ENCODE assay signal across 10 cellular contexts in genomic region chr19:18009412-18010066, GRCh38. TPM values are rescaled to one million over a fixed set of nuclear protein-coding genes. Genes with fewer than 3 reads are reported as not detected.
DNase-seq lines count a peak whose midpoint lies in the region; ATAC-seq, FAIRE-seq and TF ChIP-seq lines count a peak whose summit lies in the region.
"Had no signal": no experiment of that assay in that cellular context is flagged by ENCODE, and none has a peak within 500 bp of the region (broad histone marks: within the 10 kb centered on the region; RNA-seq: fewer than 3 reads in every experiment).

No MANE protein-coding gene starts in this region.

- H3K27ac Mint-ChIP-seq in activated naive CD8-positive, alpha-beta T cell treated with anti-CD3 and anti-CD28 coated beads for 36 hours = peak overlapping the region; percentile 85

- no peaks in the 10 kb centered on the region for H3K27me3 Mint-ChIP-seq in activated naive CD8-positive, alpha-beta T cell treated with anti-CD3 and anti-CD28 coated beads for 36 hours

- H3K36me3 Mint-ChIP-seq in activated naive CD8-positive, alpha-beta T cell treated with anti-CD3 and anti-CD28 coated beads for 36 hours = peaks cover 43% of the 10 kb centered on the region

- no peak for ATAC-seq in HG02973 (IDR thresholded peaks at IDR 0.05; ENCODE audit: unreplicated experiment)
- no peak for ATAC-seq in GM19023 (IDR thresholded peaks at IDR 0.05; ENCODE audit: unreplicated experiment)

- peak overlapping the region; percentile 82 for H3K4me3 Mint-ChIP-seq in activated naive CD8-positive, alpha-beta T cell treated with anti-CD3 and anti-CD28 coated beads for 36 hours

- DNase-seq in A172 (ENCODE audit: low spot score) (peak; percentile 82), HT1080 (ENCODE audit: low read depth) (peak; percentile 23), mucosa of gallbladder (ENCODE audit: low spot score) (peak; percentile 77), GM20000 (ENCODE audit: low spot score) (no peak), frontal cortex (ENCODE audit: low spot score in 2 of 2) (no peak)
- no peak for DNase-seq in activated naive CD8-positive, alpha-beta T cell treated with anti-CD3 and anti-CD28 coated beads for 36 hours
- DNase-seq: DMS153, NCI-H2227 treated with DMSO at 0.1 percent for 48 hours had no signal

- H3K4me1 Mint-ChIP-seq in activated naive CD8-positive, alpha-beta T cell treated with anti-CD3 and anti-CD28 coated beads for 36 hours = peaks cover 48% of the 10 kb centered on the region

- no peak for TF ChIP-seq CTCF in GM20000 (IDR thresholded peaks at IDR 0.05; ENCODE audit: extremely low read depth, missing control alignments)

- no peaks in the 10 kb centered on the region for H3K9me3 Mint-ChIP-seq in activated naive CD8-positive, alpha-beta T cell treated with anti-CD3 and anti-CD28 coated beads for 36 hours

- no peak for FAIRE-seq in frontal cortex (lab: Jason Lieb, UNC)

RNA-seq across cellular contexts. Expression of gene ARRDC2, which starts 1.6 kb away (rescaled TPM):
- total RNA-seq in A172 (2014; rRNA removed; shearing (Covaris generic)) = 7.4 and 12.2 TPM in 2 replicates
- total RNA-seq in HT1080 (2014; rRNA removed; shearing (Covaris generic)) = 8.7 and 10.3 TPM in 2 replicates
- 9.8 and 10.5 TPM in 2 replicates for polyA plus RNA-seq in HT1080 (2015; cell fraction: cytosol; rRNA removed)
- polyA plus RNA-seq in HT1080 (2015; cell fraction: nucleus; rRNA removed) = 16.5 and 19.4 TPM in 2 replicates
- 10 to 100 TPM; 20.1 to 20.6 TPM for total RNA-seq in activated naive CD8-positive, alpha-beta T cell treated with anti-CD3 and anti-CD28 coated beads for 36 hours
- 53.9 TPM for total RNA-seq in mucosa of gallbladder
- 1.6 TPM for total RNA-seq in frontal cortex

RNA-seq across cellular contexts. Expression of gene KCNN1, which starts 42.6 kb away (rescaled TPM):
- total RNA-seq in A172 (2014; rRNA removed; shearing (Covaris generic)) = 0.14 TPM in 1 of 2 replicates, not detected in the other
- total RNA-seq in HT1080 (2014; rRNA removed; shearing (Covaris generic)) = not detected in 2 replicates
- polyA plus RNA-seq in HT1080 (2015; cell fraction: cytosol; rRNA removed) = 0.08 TPM in 1 of 2 replicates, not detected in the other
- 0.07 and 0.11 TPM in 2 replicates for polyA plus RNA-seq in HT1080 (2015; cell fraction: nucleus; rRNA removed)
- under 1 TPM in 1 of 2 experiments, not detected in 1; 0.34 TPM for total RNA-seq in activated naive CD8-positive, alpha-beta T cell treated with anti-CD3 and anti-CD28 coated beads for 36 hours
- total RNA-seq in mucosa of gallbladder (1.6 TPM), frontal cortex (16.3 TPM)

Comparison
In these comparisons a context has a peak if more than half of its experiments do, and no peak if none do; other contexts are left out.
1. DNase-seq: peak in A172 (single experiment), HT1080 (single experiment) and mucosa of gallbladder (single experiment); none in activated naive CD8-positive, alpha-beta T cell treated with anti-CD3 and anti-CD28 coated beads for 36 hours (single experiment), GM20000 (single experiment) and frontal cortex (0 of 2).